4 cellular contexts compared by ENCODE assay signal in the genomic region with DNA sequence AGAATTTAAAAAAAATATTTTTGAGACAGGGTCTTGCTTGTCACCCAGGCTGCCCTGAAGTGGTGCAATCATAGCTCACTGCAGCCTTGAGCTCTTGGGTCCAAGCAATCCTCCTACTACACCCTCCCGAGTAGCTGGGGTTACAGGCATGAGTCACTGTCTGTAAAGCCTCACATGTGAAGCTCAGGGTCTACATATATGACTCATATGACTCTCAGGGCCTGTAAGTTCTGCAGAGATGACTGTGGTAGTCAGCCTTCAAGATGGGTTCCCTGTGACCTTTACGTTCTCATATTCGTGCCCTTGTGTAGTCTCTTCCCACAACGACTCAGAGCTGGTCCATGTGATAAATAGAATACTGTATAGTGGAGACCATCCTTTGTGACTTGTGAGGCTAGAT. TPM values are rescaled to one million over a fixed set of nuclear protein-coding genes. Genes with fewer than 3 reads are reported as not detected.
"Had no signal": no experiment of that assay in that cellular context is flagged by ENCODE, and none has a peak within 500 bp of the region (broad histone marks: within the 10 kb centered on the region; RNA-seq: fewer than 3 reads in every experiment).

No MANE protein-coding gene starts in this region.

RNA-seq across cellular contexts. Expression of a gene that starts 6.5 kb away (rescaled TPM):
- total RNA-seq: activated CD8-positive, alpha-beta T cell treated with anti-CD3 and anti-CD28 coated beads, Interleukin-2, amount 10 ng/mL, durations not matched to agents 7 days and 5 days; endothelial cell of umbilical vein; esophagus squamous epithelium; left ventricle myocardium superior had no signal
